Comparison of ENCODE assay signal across 31 cellular contexts in genomic region chr2:204207851-204208250, GRCh38.
"Had no signal": no experiment of that assay in that cellular context is flagged by ENCODE, and none has a peak within 500 bp of the region (broad histone marks: within the 10 kb centered on the region; RNA-seq: fewer than 3 reads in every experiment).

No MANE protein-coding gene starts in this region.

- DNase-seq: activated CD4-positive, alpha-beta memory T cell treated with anti-CD3 and anti-CD28 coated beads, Interleukin-2, amount 10 ng/mL, durations not matched to agents 7 days and 5 days; activated CD4-positive, alpha-beta T cell treated with anti-CD3 and anti-CD28 coated beads for 1 hour; activated CD4-positive, alpha-beta T cell treated with anti-CD3 and anti-CD28 coated beads for 36 hours; activated CD4-positive, alpha-beta T cell treated with anti-CD3 and anti-CD28 coated beads for 48 hours; activated CD4-positive, alpha-beta T cell treated with anti-CD3 and anti-CD28 coated beads, Interleukin-2, amount 10 ng/mL, durations not matched to agents 7 days and 5 days; activated CD4-positive, alpha-beta T cell treated with anti-CD3 and anti-CD28 coated beads, Interleukin-2, amount 50 U/mL, for 48 hours; activated CD4-positive, CD25-positive, alpha-beta regulatory T cell; activated CD8-positive, alpha-beta memory T cell treated with anti-CD3 and anti-CD28 coated beads for 24 hours; activated CD8-positive, alpha-beta memory T cell treated with anti-CD3 and anti-CD28 coated beads, Interleukin-2, amount 10 ng/mL, durations not matched to agents 7 days and 5 days; activated CD8-positive, alpha-beta memory T cell treated with anti-CD3 and anti-CD28 coated beads, Interleukin-2, amount 50 U/mL, for 48 hours; activated CD8-positive, alpha-beta T cell treated with anti-CD3 and anti-CD28 coated beads, Interleukin-2, amount 10 ng/mL, durations not matched to agents 7 days and 5 days; activated effector memory CD4-positive, alpha-beta T cell treated with Interleukin-2 at 50 U/mL for 16 hours; activated gamma-delta T cell; activated naive CD4-positive, alpha-beta T cell treated with anti-CD3 and anti-CD28 coated beads, Interleukin-2, amount 10 ng/mL, durations not matched to agents 7 days and 5 days; activated naive CD4-positive, alpha-beta T cell treated with Interleukin-2 at 50 U/mL for 16 hours; activated naive CD8-positive, alpha-beta T cell treated with anti-CD3 and anti-CD28 coated beads, Interleukin-2, amount 10 ng/mL, durations not matched to agents 7 days and 5 days; activated naive CD8-positive, alpha-beta T cell treated with anti-CD3 and anti-CD28 coated beads, Interleukin-2, amount 50 U/mL, for 24 hours; activated T-cell treated with anti-CD3 and anti-CD28 coated beads, Interleukin-2, amount 50 U/mL, for 24 hours; activated T-cell treated with anti-CD3 and anti-CD28 coated beads, Interleukin-2, amount 50 U/mL, for 48 hours; amygdala; anterior cingulate cortex; caudate nucleus; cerebellar nuclear complex; T-helper 1 cell; T-helper 2 cell; T-helper 9 cell; WERI-Rb-1 had no signal

- H3K27ac ChIP-seq: ascending aorta, cardiac muscle cell, WERI-Rb-1 had no signal

- H3K4me1 ChIP-seq: ascending aorta had no signal

- H3K9me3 ChIP-seq: ascending aorta had no signal

- H3K36me3 ChIP-seq: ascending aorta, cardiac muscle cell, WERI-Rb-1 had no signal

- H3K4me3 ChIP-seq: ascending aorta, cardiac muscle cell had no signal

- ATAC-seq: activated CD4-positive, alpha-beta T cell treated with anti-CD3 and anti-CD28 coated beads for 36 hours; activated CD4-positive, CD25-positive, alpha-beta regulatory T cell treated with anti-CD3 and anti-CD28 coated beads, Interleukin-2, amount 50 U/mL, for 24 hours; activated CD8-positive, alpha-beta memory T cell treated with anti-CD3 and anti-CD28 coated beads, Interleukin-2, amount 10 ng/mL, durations not matched to agents 7 days and 5 days; activated CD8-positive, alpha-beta T cell treated with anti-CD3 and anti-CD28 coated beads, Interleukin-2, amount 10 ng/mL, durations not matched to agents 7 days and 5 days; activated naive CD8-positive, alpha-beta T cell treated with anti-CD3 and anti-CD28 coated beads, Interleukin-2, amount 50 U/mL, for 24 hours; WTC11 had no signal

- H3K27me3 ChIP-seq: ascending aorta had no signal
